3 cellular contexts compared by ENCODE assay signal in the genomic region with DNA sequence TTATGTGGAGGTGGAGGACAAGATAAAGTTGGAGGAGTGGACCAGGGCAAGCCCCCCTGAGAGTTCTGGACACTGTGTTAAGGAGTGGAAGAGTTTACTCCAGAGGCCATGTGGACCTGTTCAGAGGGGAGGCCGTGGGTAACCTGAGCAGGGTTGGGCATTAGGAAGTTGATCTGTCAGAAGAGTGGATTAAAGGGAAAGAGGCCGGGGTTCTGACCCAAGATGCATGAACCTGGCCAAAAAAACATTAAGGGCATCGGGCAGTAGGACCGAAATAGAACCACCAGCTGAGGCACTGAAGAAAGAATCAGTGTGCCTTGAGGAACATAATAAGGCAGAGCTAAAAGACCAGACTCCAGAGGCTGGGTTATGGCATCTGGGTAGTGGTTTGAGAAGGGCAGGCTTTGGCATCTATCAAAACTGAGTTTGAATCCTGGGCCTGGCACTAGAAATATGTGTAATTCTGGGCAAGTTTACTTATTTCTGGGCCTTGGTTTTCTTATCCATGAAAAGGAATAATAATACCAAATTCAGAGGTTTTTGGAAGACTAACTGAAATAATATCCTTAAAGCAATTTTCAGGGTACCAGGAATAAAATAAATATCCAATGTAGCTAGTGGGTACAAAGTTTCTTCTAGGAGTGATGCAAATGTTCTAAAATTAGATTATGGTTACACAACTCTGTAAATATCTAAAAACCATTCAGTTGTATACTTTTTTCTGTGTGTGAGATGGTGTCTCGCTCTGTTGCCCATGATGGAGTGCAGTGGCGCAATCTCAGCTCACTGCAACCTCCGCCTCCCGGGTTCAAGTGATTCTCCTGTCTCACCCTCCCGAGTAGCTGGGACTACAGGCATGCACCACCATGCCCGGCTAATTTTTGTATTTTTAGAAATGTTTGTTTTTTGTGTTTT.
TF ChIP-seq lines count a peak whose summit lies in the region.

No MANE protein-coding gene starts in this region.

TF ChIP-seq in A549, 52 proteins besides CTCF, POLR2A, EP300 and RAD21:
- TF ChIP-seq RCOR1 (IDR thresholded peaks at IDR 0.05; ENCODE audit: low read depth, low read length) (no peak), HOXA7 (CRISPR knock-in tag; IDR thresholded peaks at IDR 0.05) (no peak), MAZ (IDR thresholded peaks at IDR 0.05; ENCODE audit: borderline replicate concordance, low read depth, low read length) (no peak), CHD2 (IDR thresholded peaks at IDR 0.05; ENCODE audit: low read length, partially characterized antibody) (no peak)

TF ChIP-seq in GM23338, 12 proteins besides CTCF, POLR2A, EP300 and RAD21:
- no peak for TF ChIP-seq CREB1 (CRISPR knock-in tag; IDR thresholded peaks at IDR 0.05; ENCODE audit: low read depth)
- TF ChIP-seq POLR2AphosphoS5 (IDR thresholded peaks at IDR 0.05; ENCODE audit: low read depth) = no peak
- TF ChIP-seq ETS1 (IDR thresholded peaks at IDR 0.05) = no peak
- no peak for TF ChIP-seq STAT1 (IDR thresholded peaks at IDR 0.05; ENCODE audit: unreplicated experiment)
- TF ChIP-seq ZNF114 (CRISPR knock-in tag; IDR thresholded peaks at IDR 0.05) = no peak
- TF ChIP-seq EZH2phosphoT487 (IDR thresholded peaks at IDR 0.05; ENCODE audit: unreplicated experiment) = no peak

TF ChIP-seq in K562, 482 proteins besides CTCF, POLR2A, EP300 and RAD21 (continues in another document):
- TF ChIP-seq ZNF655 (CRISPR knock-in tag; IDR thresholded peaks at IDR 0.05) (no peak), CUX1 (CRISPR knock-in tag; IDR thresholded peaks at IDR 0.05) (no peak), NR2F6 (CRISPR knock-in tag; IDR thresholded peaks at IDR 0.05) (no peak), HOXB6 (CRISPR knock-in tag; IDR thresholded peaks at IDR 0.05; ENCODE audit: borderline replicate concordance) (no peak), CBX2 (IDR thresholded peaks at IDR 0.05; ENCODE audit: insufficient read depth, low read length, poor library complexity, severe bottlenecking) (no peak), ELK1 (CRISPR knock-in tag; IDR thresholded peaks at IDR 0.05) (no peak), BRCA1 (IDR thresholded peaks at IDR 0.05) (no peak), BRCA1 (CRISPR knock-in tag; IDR thresholded peaks at IDR 0.05) (no peak), NFE2L1 (tag; IDR thresholded peaks at IDR 0.05; ENCODE audit: borderline replicate concordance, low read depth) (no peak), ERF (CRISPR knock-in tag; IDR thresholded peaks at IDR 0.05) (no peak), ZNF395 (CRISPR knock-in tag; IDR thresholded peaks at IDR 0.05) (no peak), KLF13 (tag; IDR thresholded peaks at IDR 0.05; ENCODE audit: borderline replicate concordance, low read depth) (no peak), FOXK1 (CRISPR knock-in tag; IDR thresholded peaks at IDR 0.05; ENCODE audit: borderline replicate concordance) (no peak)
- TF ChIP-seq, protein P1, sequence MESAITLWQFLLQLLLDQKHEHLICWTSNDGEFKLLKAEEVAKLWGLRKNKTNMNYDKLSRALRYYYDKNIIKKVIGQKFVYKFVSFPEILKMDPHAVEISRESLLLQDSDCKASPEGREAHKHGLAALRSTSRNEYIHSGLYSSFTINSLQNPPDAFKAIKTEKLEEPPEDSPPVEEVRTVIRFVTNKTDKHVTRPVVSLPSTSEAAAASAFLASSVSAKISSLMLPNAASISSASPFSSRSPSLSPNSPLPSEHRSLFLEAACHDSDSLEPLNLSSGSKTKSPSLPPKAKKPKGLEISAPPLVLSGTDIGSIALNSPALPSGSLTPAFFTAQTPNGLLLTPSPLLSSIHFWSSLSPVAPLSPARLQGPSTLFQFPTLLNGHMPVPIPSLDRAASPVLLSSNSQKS (CRISPR knock-in tag; IDR thresholded peaks at IDR 0.05) = no peak
- TF ChIP-seq, protein P2, sequence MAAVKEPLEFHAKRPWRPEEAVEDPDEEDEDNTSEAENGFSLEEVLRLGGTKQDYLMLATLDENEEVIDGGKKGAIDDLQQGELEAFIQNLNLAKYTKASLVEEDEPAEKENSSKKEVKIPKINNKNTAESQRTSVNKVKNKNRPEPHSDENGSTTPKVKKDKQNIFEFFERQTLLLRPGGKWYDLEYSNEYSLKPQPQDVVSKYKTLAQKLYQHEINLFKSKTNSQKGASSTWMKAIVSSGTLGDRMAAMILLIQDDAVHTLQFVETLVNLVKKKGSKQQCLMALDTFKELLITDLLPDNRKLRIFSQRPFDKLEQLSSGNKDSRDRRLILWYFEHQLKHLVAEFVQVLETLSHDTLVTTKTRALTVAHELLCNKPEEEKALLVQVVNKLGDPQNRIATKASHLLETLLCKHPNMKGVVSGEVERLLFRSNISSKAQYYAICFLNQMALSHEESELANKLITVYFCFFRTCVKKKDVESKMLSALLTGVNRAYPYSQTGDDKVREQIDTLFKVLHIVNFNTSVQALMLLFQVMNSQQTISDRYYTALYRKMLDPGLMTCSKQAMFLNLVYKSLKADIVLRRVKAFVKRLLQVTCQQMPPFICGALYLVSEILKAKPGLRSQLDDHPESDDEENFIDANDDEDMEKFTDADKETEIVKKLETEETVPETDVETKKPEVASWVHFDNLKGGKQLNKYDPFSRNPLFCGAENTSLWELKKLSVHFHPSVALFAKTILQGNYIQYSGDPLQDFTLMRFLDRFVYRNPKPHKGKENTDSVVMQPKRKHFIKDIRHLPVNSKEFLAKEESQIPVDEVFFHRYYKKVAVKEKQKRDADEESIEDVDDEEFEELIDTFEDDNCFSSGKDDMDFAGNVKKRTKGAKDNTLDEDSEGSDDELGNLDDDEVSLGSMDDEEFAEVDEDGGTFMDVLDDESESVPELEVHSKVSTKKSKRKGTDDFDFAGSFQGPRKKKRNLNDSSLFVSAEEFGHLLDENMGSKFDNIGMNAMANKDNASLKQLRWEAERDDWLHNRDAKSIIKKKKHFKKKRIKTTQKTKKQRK (IDR thresholded peaks at IDR 0.05; ENCODE audit: borderline replicate concordance, low read depth, low read length) = no peak
- TF ChIP-seq, protein P3, sequence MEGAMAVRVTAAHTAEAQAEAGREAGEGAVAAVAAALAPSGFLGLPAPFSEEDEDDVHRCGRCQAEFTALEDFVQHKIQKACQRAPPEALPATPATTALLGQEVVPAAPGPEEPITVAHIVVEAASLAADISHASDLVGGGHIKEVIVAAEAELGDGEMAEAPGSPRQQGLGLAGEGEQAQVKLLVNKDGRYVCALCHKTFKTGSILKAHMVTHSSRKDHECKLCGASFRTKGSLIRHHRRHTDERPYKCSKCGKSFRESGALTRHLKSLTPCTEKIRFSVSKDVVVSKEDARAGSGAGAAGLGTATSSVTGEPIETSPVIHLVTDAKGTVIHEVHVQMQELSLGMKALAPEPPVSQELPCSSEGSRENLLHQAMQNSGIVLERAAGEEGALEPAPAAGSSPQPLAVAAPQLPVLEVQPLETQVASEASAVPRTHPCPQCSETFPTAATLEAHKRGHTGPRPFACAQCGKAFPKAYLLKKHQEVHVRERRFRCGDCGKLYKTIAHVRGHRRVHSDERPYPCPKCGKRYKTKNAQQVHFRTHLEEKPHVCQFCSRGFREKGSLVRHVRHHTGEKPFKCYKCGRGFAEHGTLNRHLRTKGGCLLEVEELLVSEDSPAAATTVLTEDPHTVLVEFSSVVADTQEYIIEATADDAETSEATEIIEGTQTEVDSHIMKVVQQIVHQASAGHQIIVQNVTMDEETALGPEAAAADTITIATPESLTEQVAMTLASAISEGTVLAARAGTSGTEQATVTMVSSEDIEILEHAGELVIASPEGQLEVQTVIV (CRISPR knock-in tag; IDR thresholded peaks at IDR 0.05; ENCODE audit: borderline replicate concordance) = no peak
